In the genomic region with DNA sequence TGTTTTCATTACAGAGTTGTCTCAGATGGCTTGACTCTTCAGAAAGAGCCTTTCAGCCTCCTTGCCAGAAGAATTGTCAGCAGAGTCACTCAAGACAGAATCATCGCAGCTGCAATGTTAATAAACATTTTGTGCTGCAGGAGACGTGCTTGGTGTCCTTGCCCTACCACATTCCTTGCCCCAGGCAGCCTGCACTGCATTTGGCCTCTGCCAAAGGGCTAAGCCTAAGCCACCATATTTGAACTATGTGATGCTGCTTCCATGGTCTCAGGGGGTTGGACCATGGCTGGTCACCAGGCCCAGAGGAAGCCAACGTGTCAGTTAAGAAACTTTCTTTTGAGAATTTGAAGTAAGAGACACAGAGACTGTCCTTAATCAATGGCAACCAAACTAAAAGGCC, we compare ENCODE assay signal across 20 cellular contexts.
"Had no signal": no experiment of that assay in that cellular context is flagged by ENCODE, and none has a peak within 500 bp of the region (broad histone marks: within the 10 kb centered on the region; RNA-seq: fewer than 3 reads in every experiment).

No MANE protein-coding gene starts in this region.

- H3K9me3 ChIP-seq: neutrophil, ovary, prostate gland, transverse colon had no signal

- H3K4me1 ChIP-seq: foreskin keratinocyte, prostate gland, transverse colon had no signal

- H3K27me3 ChIP-seq: foreskin keratinocyte, neutrophil, ovary, transverse colon had no signal

- H3K36me3 ChIP-seq: neutrophil, ovary, prostate gland, transverse colon had no signal

- H3K4me3 ChIP-seq: ovary, prostate gland, transverse colon had no signal

- H3K27ac ChIP-seq: foreskin keratinocyte, neutrophil, ovary, prostate gland had no signal

- H3K4me3 Mint-ChIP-seq: activated B cell treated with CpG ODN at 0.5 μM for 24 hours; activated CD4-positive, alpha-beta memory T cell treated with anti-CD3 and anti-CD28 coated beads for 36 hours; activated CD4-positive, alpha-beta T cell treated with anti-CD3 and anti-CD28 coated beads for 36 hours; activated naive CD4-positive, alpha-beta T cell treated with anti-CD3 and anti-CD28 coated beads for 36 hours; activated naive CD8-positive, alpha-beta T cell treated with anti-CD3 and anti-CD28 coated beads, Interleukin-2, amount 10 ng/mL, durations not matched to agents 7 days and 5 days; activated T-cell treated with anti-CD3 and anti-CD28 coated beads, Interleukin-2, amount 50 U/mL, for 72 hours; memory B cell; nephron had no signal

- H3K27me3 Mint-ChIP-seq: activated B cell treated with CpG ODN at 0.5 μM for 24 hours; activated CD4-positive, alpha-beta memory T cell treated with anti-CD3 and anti-CD28 coated beads for 36 hours; activated naive CD8-positive, alpha-beta T cell treated with anti-CD3 and anti-CD28 coated beads, Interleukin-2, amount 10 ng/mL, durations not matched to agents 7 days and 5 days; memory B cell had no signal

- H3K27ac Mint-ChIP-seq: activated B cell treated with CpG ODN at 0.5 μM for 24 hours; activated CD4-positive, alpha-beta memory T cell treated with anti-CD3 and anti-CD28 coated beads for 36 hours; activated CD4-positive, alpha-beta T cell treated with anti-CD3 and anti-CD28 coated beads for 36 hours; activated naive CD4-positive, alpha-beta T cell treated with anti-CD3 and anti-CD28 coated beads for 36 hours; activated naive CD8-positive, alpha-beta T cell treated with anti-CD3 and anti-CD28 coated beads, Interleukin-2, amount 10 ng/mL, durations not matched to agents 7 days and 5 days; activated T-cell treated with anti-CD3 and anti-CD28 coated beads, Interleukin-2, amount 50 U/mL, for 72 hours; memory B cell; nephron had no signal

- H3K36me3 Mint-ChIP-seq: activated CD4-positive, alpha-beta memory T cell treated with anti-CD3 and anti-CD28 coated beads for 36 hours; activated naive CD8-positive, alpha-beta T cell treated with anti-CD3 and anti-CD28 coated beads, Interleukin-2, amount 10 ng/mL, durations not matched to agents 7 days and 5 days; memory B cell had no signal

- ATAC-seq: activated CD4-positive, alpha-beta T cell treated with anti-CD3 and anti-CD28 coated beads for 36 hours; activated T-cell treated with anti-CD3 and anti-CD28 coated beads, Interleukin-2, amount 50 U/mL, for 72 hours; foreskin keratinocyte; left cardiac atrium; stimulated activated naive CD8-positive, alpha-beta T cell treated with anti-CD3 and anti-CD28 coated beads, Interleukin-15, Interleukin-2, amounts not matched to agents 100 U/mL and 50 U/mL, for 24 hours had no signal

- H3K9me3 Mint-ChIP-seq: activated B cell treated with CpG ODN at 0.5 μM for 24 hours had no signal

- H3K4me1 Mint-ChIP-seq: activated B cell treated with CpG ODN at 0.5 μM for 24 hours; activated CD4-positive, alpha-beta T cell treated with anti-CD3 and anti-CD28 coated beads for 36 hours; activated naive CD8-positive, alpha-beta T cell treated with anti-CD3 and anti-CD28 coated beads, Interleukin-2, amount 10 ng/mL, durations not matched to agents 7 days and 5 days; memory B cell; nephron had no signal

- DNase-seq: activated B cell treated with CpG ODN at 0.5 μM for 24 hours; activated CD4-positive, alpha-beta memory T cell treated with anti-CD3 and anti-CD28 coated beads for 36 hours; activated CD4-positive, alpha-beta T cell treated with anti-CD3 and anti-CD28 coated beads for 36 hours; activated effector memory CD4-positive, alpha-beta T cell treated with Interleukin-2 at 50 U/mL for 16 hours; activated naive CD4-positive, alpha-beta T cell treated with anti-CD3 and anti-CD28 coated beads for 36 hours; activated naive CD8-positive, alpha-beta T cell treated with anti-CD3 and anti-CD28 coated beads, Interleukin-2, amount 10 ng/mL, durations not matched to agents 7 days and 5 days; activated T-cell treated with anti-CD3 and anti-CD28 coated beads, Interleukin-2, amount 50 U/mL, for 72 hours; effector CD4-positive, alpha-beta T cell; foreskin keratinocyte; glutamatergic neuron; left cardiac atrium; ovary; stimulated activated CD4-positive, alpha-beta T cell treated with anti-CD3 and anti-CD28 coated beads, Interleukin-4, amount 100 ng/mL, for 4 hours; stimulated activated naive CD8-positive, alpha-beta T cell treated with anti-CD3 and anti-CD28 coated beads, Interleukin-15, Interleukin-2, amounts not matched to agents 100 U/mL and 50 U/mL, for 24 hours; T-helper 1 cell; transverse colon had no signal
